19 cellular contexts compared by ENCODE assay signal in the genomic region with DNA sequence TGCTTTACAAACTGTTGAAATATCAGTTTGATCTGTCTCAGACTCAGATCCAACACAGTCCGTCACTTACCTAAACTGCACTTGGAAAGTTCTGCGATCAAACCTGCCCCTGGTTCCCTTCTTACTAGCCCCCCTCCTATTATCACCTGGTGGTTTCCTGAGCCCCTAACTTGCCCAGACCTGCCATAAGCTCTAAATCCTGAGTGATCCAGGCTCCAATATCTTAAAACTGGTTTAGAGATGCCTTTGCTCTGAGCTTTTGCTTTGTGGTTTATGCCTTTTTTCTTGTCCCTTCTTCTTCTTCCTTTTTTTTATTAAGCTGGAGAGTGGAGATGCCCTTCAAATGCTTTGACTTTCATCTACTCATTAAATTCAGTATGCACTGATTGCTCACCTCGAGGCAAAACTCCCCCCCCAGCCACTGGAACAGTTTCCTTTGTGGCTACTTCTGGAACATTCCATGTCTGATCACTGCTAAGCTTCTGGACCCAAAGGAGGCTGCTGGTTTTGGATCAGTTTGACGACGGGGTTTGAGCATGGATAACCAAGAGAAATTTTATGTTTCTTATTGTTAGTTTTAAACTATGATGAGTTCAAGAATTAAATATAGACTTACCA. TPM values are rescaled to one million over a fixed set of nuclear protein-coding genes. Genes with fewer than 3 reads are reported as not detected.
DNase-seq lines count a peak whose midpoint lies in the region; ATAC-seq, FAIRE-seq and TF ChIP-seq lines count a peak whose summit lies in the region.
"Had no signal": no experiment of that assay in that cellular context is flagged by ENCODE, and none has a peak within 500 bp of the region (broad histone marks: within the 10 kb centered on the region; RNA-seq: fewer than 3 reads in every experiment).

No MANE protein-coding gene starts in this region.

- no peaks in the 10 kb centered on the region; the same call in 1 of the 2 replicates for H3K9me2 ChIP-seq in GM23338 (ENCODE audit: insufficient read depth)

- H3K27me3 Mint-ChIP-seq in GM23338 (ENCODE audit: insufficient read depth, low read depth, poor library complexity) (peaks cover 14% of the 10 kb centered on the region), Calu3 (ENCODE audit: unreplicated experiment) (no peaks in the 10 kb centered on the region)

- H3K9me3 Mint-ChIP-seq in GM23338 (peaks cover 3% of the 10 kb centered on the region), Calu3 (ENCODE audit: low read depth, unreplicated experiment) (no peaks in the 10 kb centered on the region)

- DNase-seq in GM23338 (ENCODE audit: low spot score) (no peak), ascending aorta (ENCODE audit: low spot score in 2 of 2) (no peak), keratinocyte (ENCODE audit: low read depth, low spot score) (no peak), Calu3 (no peak)
- no peak for DNase-seq in stimulated activated CD4-positive, alpha-beta T cell treated with anti-CD3 and anti-CD28 coated beads, Interleukin-4, amount 100 ng/mL, for 1 hour
- no peak for DNase-seq in stimulated activated CD4-positive, alpha-beta T cell treated with anti-CD3 and anti-CD28 coated beads, Interleukin-2, amount 100 ng/mL, for 24 hours
- DNase-seq: DMS 273 treated with DMSO at 0.1 percent for 48 hours, GF-D8, H7, NCI-H1417, NCI-H1930, NCI-H2171 treated with DMSO at 0.1 percent for 48 hours, NCI-H446 treated with DMSO at 0.1 percent for 48 hours, NCI-H748 treated with DMSO at 0.1 percent for 48 hours had no signal

- ATAC-seq in GM23338: no peak
- ATAC-seq: A549 had no signal

- H3K9me3 ChIP-seq in ascending aorta (no peaks in the 10 kb centered on the region), keratinocyte (ENCODE audit: control insufficient read depth, low read depth, low read length) (no peaks in the 10 kb centered on the region), thymus (ENCODE audit: control insufficient read depth) (no peaks in the 10 kb centered on the region)
- H3K9me3 ChIP-seq: A549; BLaER1 treated with 17β-estradiol and CSF1 and Interleukin-3, amounts not matched to agents 10 nM and 100 nM had no signal

- WGBS in thymus: 83% methylated on average over 5 of the region's 5 CpGs

- peaks cover 7% of the 10 kb centered on the region; the same call in 1 of the 2 replicates for H3F3A ChIP-seq in GM23338 (replicated peaks; ENCODE audit: low read depth)

- peaks cover 4% of the 10 kb centered on the region for H3K79me2 ChIP-seq in GM23338 (replicated peaks; ENCODE audit: insufficient read depth)
- H3K79me2 ChIP-seq in keratinocyte (ENCODE audit: control insufficient read depth, insufficient read depth, low read length): peaks cover 9% of the 10 kb centered on the region

- H2AFZ ChIP-seq in GM23338 (no peak overlapping the region), keratinocyte (ENCODE audit: control insufficient read depth, low read length) (peak overlapping the region; percentile 32)

- no peak overlapping the region for H3K9ac ChIP-seq in keratinocyte (ENCODE audit: control insufficient read depth, extremely low read depth, insufficient read depth, low read length)
- H3K9ac ChIP-seq: BLaER1 treated with 17β-estradiol and CSF1 and Interleukin-3, amounts not matched to agents 10 nM and 100 nM had no signal

- H3K4me3 ChIP-seq in GM23338 (no peak overlapping the region), ascending aorta (no peak overlapping the region), keratinocyte (ENCODE audit: control insufficient read depth in 2 of 3, extremely low read depth in 1 of 3, insufficient read depth in 2 of 3, low read depth in 1 of 3, low read length in 3 of 3) (no peak overlapping the region), thymus (ENCODE audit: low read length) (no peak overlapping the region)
- H3K4me3 ChIP-seq: A549; BLaER1 treated with 17β-estradiol and CSF1 and Interleukin-3, amounts not matched to agents 10 nM and 100 nM had no signal

- H3K4me1 ChIP-seq in GM23338 (ENCODE audit: insufficient read depth): peaks cover 4% of the 10 kb centered on the region
- H3K4me1 ChIP-seq in ascending aorta: peaks cover 3 to 11% of the 10 kb centered on the region in 2 donors
- H3K4me1 ChIP-seq in keratinocyte (ENCODE audit: control insufficient read depth, extremely low read depth, insufficient read depth, low read length): peaks cover 37% of the 10 kb centered on the region
- H3K4me1 ChIP-seq in thymus (ENCODE audit: control insufficient read depth, insufficient read depth, low read length): peaks cover 7% of the 10 kb centered on the region

- no peaks in the 10 kb centered on the region for H3K27me3 ChIP-seq in GM23338 (ENCODE audit: insufficient read depth)
- H3K27me3 ChIP-seq in ascending aorta: no peaks in the 10 kb centered on the region
- no peaks in the 10 kb centered on the region for H3K27me3 ChIP-seq in keratinocyte (ENCODE audit: control insufficient read depth, extremely low read depth, insufficient read depth, low read length)
- H3K27me3 ChIP-seq in thymus (ENCODE audit: control insufficient read depth, insufficient read depth): peaks cover 27% of the 10 kb centered on the region

- H3K9me1 ChIP-seq in keratinocyte (ENCODE audit: control insufficient read depth, extremely low read depth, insufficient read depth, low read length): no peaks in the 10 kb centered on the region

- no peak overlapping the region; the same call in 2 of the 3 replicates for H3K4me3 Mint-ChIP-seq in GM23338
- H3K4me3 Mint-ChIP-seq in Calu3 (ENCODE audit: low read depth, unreplicated experiment): no peak overlapping the region

- H3K4me1 Mint-ChIP-seq in GM23338: peaks cover 33% of the 10 kb centered on the region
- peaks cover 11% of the 10 kb centered on the region for H3K4me1 Mint-ChIP-seq in Calu3 (ENCODE audit: low read depth, unreplicated experiment)

- H3K27ac Mint-ChIP-seq in GM23338: peak overlapping the region; percentile 92
- H3K27ac Mint-ChIP-seq in Calu3 (ENCODE audit: unreplicated experiment): no peak overlapping the region

- H3K27ac ChIP-seq in GM23338 (ENCODE audit: low read depth) (peak overlapping the region; percentile 97), ascending aorta (peak overlapping the region; percentile 19 to 74), keratinocyte (ENCODE audit: control insufficient read depth, insufficient read depth, low read length) (peak overlapping the region; percentile 1), thymus (ENCODE audit: low read depth) (peak overlapping the region; percentile 52)
- H3K27ac ChIP-seq: BLaER1 treated with 17β-estradiol and CSF1 and Interleukin-3, amounts not matched to agents 10 nM and 100 nM had no signal

- no peaks in the 10 kb centered on the region for H4K20me1 ChIP-seq in GM23338 (replicated peaks; ENCODE audit: insufficient read depth)
- no peaks in the 10 kb centered on the region for H4K20me1 ChIP-seq in keratinocyte (ENCODE audit: control insufficient read depth, extremely low read depth, insufficient read depth, low read length)

- dilution Hi-C loops in keratinocyte (cut with MboI; ENCODE audit: extremely low pct_ligation_motif_present, low sequenced_read_pairs): no loop called here

- intact Hi-C loops in ascending aorta (cut with DNase I) (no loop called here), Calu3 (cut with micrococcal nuclease; ENCODE audit: unreplicated experiment) (no loop called here)

- CTCF ChIA-PET in Calu3 (lab: Charles Lee): no interaction called here

- no peaks in the 10 kb centered on the region for H3K36me3 ChIP-seq in GM23338 (ENCODE audit: insufficient read depth)
- H3K36me3 ChIP-seq in ascending aorta: no peaks in the 10 kb centered on the region
- H3K36me3 ChIP-seq in keratinocyte (ENCODE audit: control insufficient read depth in 2 of 2, extremely low read depth in 1 of 2, insufficient read depth in 2 of 2, low read length in 2 of 2): no peaks in the 10 kb centered on the region
- no peaks in the 10 kb centered on the region for H3K36me3 ChIP-seq in thymus (ENCODE audit: control insufficient read depth, insufficient read depth)
- H3K36me3 ChIP-seq: BLaER1 treated with 17β-estradiol and CSF1 and Interleukin-3, amounts not matched to agents 10 nM and 100 nM had no signal

- no peak for TF ChIP-seq CTCF in GM23338 (conservative IDR thresholded peaks at IDR 0.05; ENCODE audit: low read depth in 2 of 2)
- no peak for TF ChIP-seq CTCF in ascending aorta (IDR thresholded peaks at IDR 0.05)
- TF ChIP-seq CTCF in keratinocyte (optimal IDR thresholded peaks at IDR 0.05 in 1 of 3, IDR thresholded peaks at IDR 0.05 in 1 of 3, conservative IDR thresholded peaks at IDR 0.05 in 1 of 3; ENCODE audit: extremely low read depth in 1 of 3, insufficient read depth in 2 of 3, low read length in 3 of 3): no peak
- no peak for TF ChIP-seq CTCF in Calu3 (IDR thresholded peaks at IDR 0.05; ENCODE audit: unreplicated experiment)

- FAIRE-seq in keratinocyte (lab: Jason Lieb, UNC): peak; percentile 83
- FAIRE-seq: A549, GM12891, GM18507 had no signal

- H3K4me2 ChIP-seq in GM23338 (no peak overlapping the region), keratinocyte (ENCODE audit: control insufficient read depth, extremely low read depth, insufficient read depth, low read depth, low read length) (peak overlapping the region; percentile 44)
- H3K4me2 ChIP-seq: A549 had no signal

- peaks cover 5% of the 10 kb centered on the region; the same call in 1 of the 3 replicates for H3K36me3 Mint-ChIP-seq in GM23338 (ENCODE audit: low read depth)
- H3K36me3 Mint-ChIP-seq in Calu3 (ENCODE audit: insufficient read depth, unreplicated experiment): peaks cover 34% of the 10 kb centered on the region

- no TSS peak for BruUV-seq in Calu3 (replicated peaks; lab: Mats Ljungman, UMichigan)

RNA-seq across cellular contexts. Expression of a gene that starts 3.5 kb away (rescaled TPM):
- total RNA-seq in GM23338 (2014; rRNA removed; shearing (Covaris generic)): 242 and 269 TPM in 2 replicates
- polyA plus RNA-seq in GM23338 (2016; fragmentation: Nextera tagmentation; extraction: Ambion mirVana) (63.6 and 68.2 TPM in 2 replicates), keratinocyte (136 to 145 TPM (median 136 TPM) in 3 replicates), thymus (16.9 TPM)
- total RNA-seq in ascending aorta (595 TPM), Calu3 (2022) (193 and 225 TPM in 2 replicates)
- 12.3 TPM for polyA plus RNA-seq in keratinocyte (2011; ENCODE audit: low read depth)
- 85.2 and 104 TPM in 2 replicates for polyA plus RNA-seq in keratinocyte (2011; cell fraction: cytosol; rRNA removed)
- polyA plus RNA-seq in keratinocyte (2011; cell fraction: nucleus; rRNA removed): 199 and 267 TPM in 2 replicates
- polyA plus RNA-seq in keratinocyte (2012; ENCODE audit: low replicate concordance): 40.3 and 177 TPM in 2 replicates
- polyA minus RNA-seq in keratinocyte: 221 to 368 TPM (median 229 TPM) in 3 replicates
- 124 TPM for polyA minus RNA-seq in keratinocyte (2011; cell fraction: cytosol; rRNA and poly(A)+ RNA removed)
- 284 and 412 TPM in 2 replicates for polyA minus RNA-seq in keratinocyte (2011; cell fraction: nucleus; rRNA and poly(A)+ RNA removed)

RNA-seq across cellular contexts. Expression of a gene that starts 43.9 kb away (rescaled TPM):
- not detected in 2 replicates for total RNA-seq in GM23338 (2014; rRNA removed; shearing (Covaris generic))
- polyA plus RNA-seq in GM23338 (2016; fragmentation: Nextera tagmentation; extraction: Ambion mirVana) (not detected in 2 replicates), keratinocyte (not detected in 3 replicates), thymus (0.46 TPM)
- total RNA-seq in ascending aorta (not detected), Calu3 (2022) (25.8 and 58.8 TPM in 2 replicates)
- not detected for polyA plus RNA-seq in keratinocyte (2011; ENCODE audit: low read depth)
- polyA plus RNA-seq in keratinocyte (2011; cell fraction: cytosol; rRNA removed): not detected in 2 replicates
- polyA plus RNA-seq in keratinocyte (2011; cell fraction: nucleus; rRNA removed): not detected in 2 replicates
- polyA plus RNA-seq in keratinocyte (2012; ENCODE audit: low replicate concordance): not detected in 2 replicates
- not detected in 3 replicates for polyA minus RNA-seq in keratinocyte
- polyA minus RNA-seq in keratinocyte (2011; cell fraction: cytosol; rRNA and poly(A)+ RNA removed): not detected
- polyA minus RNA-seq in keratinocyte (2011; cell fraction: nucleus; rRNA and poly(A)+ RNA removed): not detected in 2 replicates
- total RNA-seq: H7 had no signal

Comparison
In these comparisons a context has a peak if more than half of its experiments do, and no peak if none do; other contexts are left out.
1. H3K27ac ChIP-seq: peak in every context shown above with its lines; median percentile 97 in GM23338; 52 in thymus; 46 in ascending aorta; 1 in keratinocyte.
2. RNA of a gene that starts 43.9 kb away (total RNA-seq): 25.8 to 58.8 TPM in Calu3; not detected in GM23338 and not detected in ascending aorta (single experiment); every median in the first group is over 10 times any median in the second.